ENCODE assay signal across 1 cellular context in the genomic region with DNA sequence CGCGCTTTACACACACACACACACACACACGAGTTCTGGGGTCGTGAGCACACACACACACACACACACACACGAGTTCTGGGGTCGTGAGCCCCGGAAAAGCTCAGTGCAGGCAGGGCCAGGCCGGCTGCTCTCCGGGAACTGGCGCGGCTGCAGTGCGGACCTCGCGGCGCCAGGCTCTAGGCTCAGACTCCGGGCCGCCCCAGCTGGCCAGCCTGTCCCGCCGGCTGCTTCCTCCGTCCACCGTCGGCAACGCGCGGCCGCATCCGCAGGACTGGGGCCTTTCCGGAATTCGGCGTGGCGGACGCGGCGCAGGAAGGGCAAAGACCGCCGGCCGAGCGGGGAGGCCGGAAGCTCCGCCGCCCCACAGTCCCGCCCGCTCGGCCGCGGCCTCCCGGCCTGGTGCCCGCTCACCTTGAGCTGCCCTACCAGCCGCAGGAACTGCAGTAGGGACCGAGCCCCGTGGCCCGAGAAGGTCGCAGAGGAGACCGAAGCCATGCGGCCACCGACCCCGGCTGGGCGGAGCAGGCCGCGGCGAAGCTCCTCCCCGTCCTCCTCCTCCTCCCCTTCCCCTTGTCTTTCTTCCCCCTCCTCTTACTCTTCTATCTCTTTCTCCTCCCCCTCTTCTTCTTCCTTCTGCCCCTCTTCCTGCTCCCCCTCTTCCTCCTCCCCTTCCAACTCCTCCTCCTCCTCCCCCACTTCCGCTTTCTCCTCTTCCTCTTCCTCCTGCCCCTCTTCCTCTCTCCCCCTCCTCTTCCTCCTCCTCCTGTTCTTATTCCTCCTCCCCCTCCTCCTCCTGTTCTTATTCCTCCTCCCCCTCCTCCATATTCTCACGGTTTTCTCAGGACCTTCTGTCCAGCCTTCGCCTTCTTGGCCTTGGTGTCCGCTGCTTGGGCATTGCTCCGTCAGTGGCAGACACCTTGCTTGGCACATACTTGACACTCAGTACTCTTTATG.
TF ChIP-seq lines count a peak whose summit lies in the region.

A gene with protein sequence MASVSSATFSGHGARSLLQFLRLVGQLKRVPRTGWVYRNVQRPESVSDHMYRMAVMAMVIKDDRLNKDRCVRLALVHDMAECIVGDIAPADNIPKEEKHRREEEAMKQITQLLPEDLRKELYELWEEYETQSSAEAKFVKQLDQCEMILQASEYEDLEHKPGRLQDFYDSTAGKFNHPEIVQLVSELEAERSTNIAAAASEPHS (minus strand): TSS at position 533 of the 957 bp plus-strand sequence. CDS start 35 bp downstream, at position 498.

TF ChIP-seq in HepG2, 621 proteins besides CTCF, POLR2A, EP300 and RAD21 (continued from another document and continues in another):
- TF ChIP-seq, protein P1, sequence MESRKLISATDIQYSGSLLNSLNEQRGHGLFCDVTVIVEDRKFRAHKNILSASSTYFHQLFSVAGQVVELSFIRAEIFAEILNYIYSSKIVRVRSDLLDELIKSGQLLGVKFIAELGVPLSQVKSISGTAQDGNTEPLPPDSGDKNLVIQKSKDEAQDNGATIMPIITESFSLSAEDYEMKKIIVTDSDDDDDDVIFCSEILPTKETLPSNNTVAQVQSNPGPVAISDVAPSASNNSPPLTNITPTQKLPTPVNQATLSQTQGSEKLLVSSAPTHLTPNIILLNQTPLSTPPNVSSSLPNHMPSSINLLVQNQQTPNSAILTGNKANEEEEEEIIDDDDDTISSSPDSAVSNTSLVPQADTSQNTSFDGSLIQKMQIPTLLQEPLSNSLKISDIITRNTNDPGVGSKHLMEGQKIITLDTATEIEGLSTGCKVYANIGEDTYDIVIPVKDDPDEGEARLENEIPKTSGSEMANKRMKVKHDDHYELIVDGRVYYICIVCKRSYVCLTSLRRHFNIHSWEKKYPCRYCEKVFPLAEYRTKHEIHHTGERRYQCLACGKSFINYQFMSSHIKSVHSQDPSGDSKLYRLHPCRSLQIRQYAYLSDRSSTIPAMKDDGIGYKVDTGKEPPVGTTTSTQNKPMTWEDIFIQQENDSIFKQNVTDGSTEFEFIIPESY (CRISPR knock-in tag; IDR thresholded peaks at IDR 0.05): peak; percentile 50; the same call in 1 of the 2 replicates
- TF ChIP-seq, protein P2, sequence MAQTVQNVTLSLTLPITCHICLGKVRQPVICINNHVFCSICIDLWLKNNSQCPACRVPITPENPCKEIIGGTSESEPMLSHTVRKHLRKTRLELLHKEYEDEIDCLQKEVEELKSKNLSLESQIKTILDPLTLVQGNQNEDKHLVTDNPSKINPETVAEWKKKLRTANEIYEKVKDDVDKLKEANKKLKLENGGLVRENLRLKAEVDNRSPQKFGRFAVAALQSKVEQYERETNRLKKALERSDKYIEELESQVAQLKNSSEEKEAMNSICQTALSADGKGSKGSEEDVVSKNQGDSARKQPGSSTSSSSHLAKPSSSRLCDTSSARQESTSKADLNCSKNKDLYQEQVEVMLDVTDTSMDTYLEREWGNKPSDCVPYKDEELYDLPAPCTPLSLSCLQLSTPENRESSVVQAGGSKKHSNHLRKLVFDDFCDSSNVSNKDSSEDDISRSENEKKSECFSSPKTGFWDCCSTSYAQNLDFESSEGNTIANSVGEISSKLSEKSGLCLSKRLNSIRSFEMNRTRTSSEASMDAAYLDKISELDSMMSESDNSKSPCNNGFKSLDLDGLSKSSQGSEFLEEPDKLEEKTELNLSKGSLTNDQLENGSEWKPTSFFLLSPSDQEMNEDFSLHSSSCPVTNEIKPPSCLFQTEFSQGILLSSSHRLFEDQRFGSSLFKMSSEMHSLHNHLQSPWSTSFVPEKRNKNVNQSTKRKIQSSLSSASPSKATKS (CRISPR knock-in tag; IDR thresholded peaks at IDR 0.05): no peak; the same call in 1 of the 2 replicates
- TF ChIP-seq ZNF510 (CRISPR knock-in tag; IDR thresholded peaks at IDR 0.05; ENCODE audit: low read depth): peak; percentile 92; the same call in 1 of the 2 replicates
- peak; percentile 68; the same call in 1 of the 2 replicates for TF ChIP-seq ZBTB20 (CRISPR knock-in tag; IDR thresholded peaks at IDR 0.05; ENCODE audit: borderline replicate concordance, low read depth)
- TF ChIP-seq ESRRA (CRISPR knock-in tag; IDR thresholded peaks at IDR 0.05; ENCODE audit: low read depth): peak; percentile 97
- peak; percentile 97 for TF ChIP-seq EED (CRISPR knock-in tag; IDR thresholded peaks at IDR 0.05)
- peak; percentile 91; the same call in 1 of the 2 replicates for TF ChIP-seq ZNF75D (CRISPR knock-in tag; IDR thresholded peaks at IDR 0.05; ENCODE audit: borderline replicate concordance)
- TF ChIP-seq ZC3H4 (CRISPR knock-in tag; IDR thresholded peaks at IDR 0.05; ENCODE audit: borderline replicate concordance): no peak
- peak; percentile 50; the same call in 1 of the 2 replicates for TF ChIP-seq ZSCAN9 (CRISPR knock-in tag; IDR thresholded peaks at IDR 0.05; ENCODE audit: borderline replicate concordance)
- TF ChIP-seq MTA1 (CRISPR knock-in tag; IDR thresholded peaks at IDR 0.05; ENCODE audit: borderline replicate concordance): peak; percentile 96
- TF ChIP-seq SMAD3 (CRISPR knock-in tag; IDR thresholded peaks at IDR 0.05): no peak
- TF ChIP-seq, protein P3, sequence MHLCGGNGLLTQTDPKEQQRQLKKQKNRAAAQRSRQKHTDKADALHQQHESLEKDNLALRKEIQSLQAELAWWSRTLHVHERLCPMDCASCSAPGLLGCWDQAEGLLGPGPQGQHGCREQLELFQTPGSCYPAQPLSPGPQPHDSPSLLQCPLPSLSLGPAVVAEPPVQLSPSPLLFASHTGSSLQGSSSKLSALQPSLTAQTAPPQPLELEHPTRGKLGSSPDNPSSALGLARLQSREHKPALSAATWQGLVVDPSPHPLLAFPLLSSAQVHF (CRISPR knock-in tag; IDR thresholded peaks at IDR 0.05): no peak
- TF ChIP-seq ZNF709 (CRISPR knock-in tag; IDR thresholded peaks at IDR 0.05): peak; percentile 99
- TF ChIP-seq, protein P4, sequence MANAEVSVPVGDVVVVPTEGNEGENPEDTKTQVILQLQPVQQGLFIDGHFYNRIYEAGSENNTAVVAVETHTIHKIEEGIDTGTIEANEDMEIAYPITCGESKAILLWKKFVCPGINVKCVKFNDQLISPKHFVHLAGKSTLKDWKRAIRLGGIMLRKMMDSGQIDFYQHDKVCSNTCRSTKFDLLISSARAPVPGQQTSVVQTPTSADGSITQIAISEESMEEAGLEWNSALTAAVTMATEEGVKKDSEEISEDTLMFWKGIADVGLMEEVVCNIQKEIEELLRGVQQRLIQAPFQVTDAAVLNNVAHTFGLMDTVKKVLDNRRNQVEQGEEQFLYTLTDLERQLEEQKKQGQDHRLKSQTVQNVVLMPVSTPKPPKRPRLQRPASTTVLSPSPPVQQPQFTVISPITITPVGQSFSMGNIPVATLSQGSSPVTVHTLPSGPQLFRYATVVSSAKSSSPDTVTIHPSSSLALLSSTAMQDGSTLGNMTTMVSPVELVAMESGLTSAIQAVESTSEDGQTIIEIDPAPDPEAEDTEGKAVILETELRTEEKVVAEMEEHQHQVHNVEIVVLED (CRISPR knock-in tag; IDR thresholded peaks at IDR 0.05; ENCODE audit: borderline replicate concordance): peak; percentile 86
- peak; percentile 96 for TF ChIP-seq ZIK1 (CRISPR knock-in tag; IDR thresholded peaks at IDR 0.05; ENCODE audit: borderline replicate concordance, low read depth)
- TF ChIP-seq, protein P5, sequence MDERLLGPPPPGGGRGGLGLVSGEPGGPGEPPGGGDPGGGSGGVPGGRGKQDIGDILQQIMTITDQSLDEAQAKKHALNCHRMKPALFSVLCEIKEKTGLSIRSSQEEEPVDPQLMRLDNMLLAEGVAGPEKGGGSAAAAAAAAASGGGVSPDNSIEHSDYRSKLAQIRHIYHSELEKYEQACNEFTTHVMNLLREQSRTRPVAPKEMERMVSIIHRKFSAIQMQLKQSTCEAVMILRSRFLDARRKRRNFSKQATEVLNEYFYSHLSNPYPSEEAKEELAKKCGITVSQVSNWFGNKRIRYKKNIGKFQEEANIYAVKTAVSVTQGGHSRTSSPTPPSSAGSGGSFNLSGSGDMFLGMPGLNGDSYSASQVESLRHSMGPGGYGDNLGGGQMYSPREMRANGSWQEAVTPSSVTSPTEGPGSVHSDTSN (CRISPR knock-in tag; IDR thresholded peaks at IDR 0.05): no peak
- TF ChIP-seq POLR2G (IDR thresholded peaks at IDR 0.05; ENCODE audit: low read depth, low read length): peak; percentile 95
- TF ChIP-seq, protein P6, sequence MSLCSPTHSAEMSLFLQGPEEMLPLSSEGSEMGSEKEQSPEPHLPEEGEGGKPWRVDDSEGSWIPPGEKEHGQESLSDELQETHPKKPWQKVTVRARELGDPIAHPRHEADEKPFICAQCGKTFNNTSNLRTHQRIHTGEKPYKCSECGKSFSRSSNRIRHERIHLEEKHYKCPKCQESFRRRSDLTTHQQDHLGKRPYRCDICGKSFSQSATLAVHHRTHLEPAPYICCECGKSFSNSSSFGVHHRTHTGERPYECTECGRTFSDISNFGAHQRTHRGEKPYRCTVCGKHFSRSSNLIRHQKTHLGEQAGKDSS (CRISPR knock-in tag; IDR thresholded peaks at IDR 0.05; ENCODE audit: borderline replicate concordance, low read depth): peak; percentile 99
- peak; percentile 96 for TF ChIP-seq ZNF430 (CRISPR knock-in tag; IDR thresholded peaks at IDR 0.05)
- TF ChIP-seq BRD4 (CRISPR knock-in tag; IDR thresholded peaks at IDR 0.05): peak; percentile 99
- TF ChIP-seq PRPF4 (IDR thresholded peaks at IDR 0.05; ENCODE audit: low read depth, low read length, poor library complexity, severe bottlenecking): no peak
- TF ChIP-seq, protein P7, sequence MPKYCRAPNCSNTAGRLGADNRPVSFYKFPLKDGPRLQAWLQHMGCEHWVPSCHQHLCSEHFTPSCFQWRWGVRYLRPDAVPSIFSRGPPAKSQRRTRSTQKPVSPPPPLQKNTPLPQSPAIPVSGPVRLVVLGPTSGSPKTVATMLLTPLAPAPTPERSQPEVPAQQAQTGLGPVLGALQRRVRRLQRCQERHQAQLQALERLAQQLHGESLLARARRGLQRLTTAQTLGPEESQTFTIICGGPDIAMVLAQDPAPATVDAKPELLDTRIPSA (CRISPR knock-in tag; IDR thresholded peaks at IDR 0.05; ENCODE audit: borderline replicate concordance): peak; percentile 97
- TF ChIP-seq, protein P8, sequence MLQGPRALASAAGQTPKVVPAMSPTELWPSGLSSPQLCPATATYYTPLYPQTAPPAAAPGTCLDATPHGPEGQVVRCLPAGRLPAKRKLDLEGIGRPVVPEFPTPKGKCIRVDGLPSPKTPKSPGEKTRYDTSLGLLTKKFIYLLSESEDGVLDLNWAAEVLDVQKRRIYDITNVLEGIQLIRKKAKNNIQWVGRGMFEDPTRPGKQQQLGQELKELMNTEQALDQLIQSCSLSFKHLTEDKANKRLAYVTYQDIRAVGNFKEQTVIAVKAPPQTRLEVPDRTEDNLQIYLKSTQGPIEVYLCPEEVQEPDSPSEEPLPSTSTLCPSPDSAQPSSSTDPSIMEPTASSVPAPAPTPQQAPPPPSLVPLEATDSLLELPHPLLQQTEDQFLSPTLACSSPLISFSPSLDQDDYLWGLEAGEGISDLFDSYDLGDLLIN (CRISPR knock-in tag; IDR thresholded peaks at IDR 0.05; ENCODE audit: borderline replicate concordance): 0 out of 2 replicates have a peak, but pooled peaks have one; percentile 43
- TF ChIP-seq, protein P9, sequence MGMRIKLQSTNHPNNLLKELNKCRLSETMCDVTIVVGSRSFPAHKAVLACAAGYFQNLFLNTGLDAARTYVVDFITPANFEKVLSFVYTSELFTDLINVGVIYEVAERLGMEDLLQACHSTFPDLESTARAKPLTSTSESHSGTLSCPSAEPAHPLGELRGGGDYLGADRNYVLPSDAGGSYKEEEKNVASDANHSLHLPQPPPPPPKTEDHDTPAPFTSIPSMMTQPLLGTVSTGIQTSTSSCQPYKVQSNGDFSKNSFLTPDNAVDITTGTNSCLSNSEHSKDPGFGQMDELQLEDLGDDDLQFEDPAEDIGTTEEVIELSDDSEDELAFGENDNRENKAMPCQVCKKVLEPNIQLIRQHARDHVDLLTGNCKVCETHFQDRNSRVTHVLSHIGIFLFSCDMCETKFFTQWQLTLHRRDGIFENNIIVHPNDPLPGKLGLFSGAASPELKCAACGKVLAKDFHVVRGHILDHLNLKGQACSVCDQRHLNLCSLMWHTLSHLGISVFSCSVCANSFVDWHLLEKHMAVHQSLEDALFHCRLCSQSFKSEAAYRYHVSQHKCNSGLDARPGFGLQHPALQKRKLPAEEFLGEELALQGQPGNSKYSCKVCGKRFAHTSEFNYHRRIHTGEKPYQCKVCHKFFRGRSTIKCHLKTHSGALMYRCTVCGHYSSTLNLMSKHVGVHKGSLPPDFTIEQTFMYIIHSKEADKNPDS (CRISPR knock-in tag; IDR thresholded peaks at IDR 0.05): 0 out of 2 replicates have a peak, but pooled peaks have one; percentile 76
- TF ChIP-seq ZNF326 (CRISPR knock-in tag; IDR thresholded peaks at IDR 0.05; ENCODE audit: borderline replicate concordance): 0 out of 2 replicates have a peak, but pooled peaks have one; percentile 31
- TF ChIP-seq, protein P10, sequence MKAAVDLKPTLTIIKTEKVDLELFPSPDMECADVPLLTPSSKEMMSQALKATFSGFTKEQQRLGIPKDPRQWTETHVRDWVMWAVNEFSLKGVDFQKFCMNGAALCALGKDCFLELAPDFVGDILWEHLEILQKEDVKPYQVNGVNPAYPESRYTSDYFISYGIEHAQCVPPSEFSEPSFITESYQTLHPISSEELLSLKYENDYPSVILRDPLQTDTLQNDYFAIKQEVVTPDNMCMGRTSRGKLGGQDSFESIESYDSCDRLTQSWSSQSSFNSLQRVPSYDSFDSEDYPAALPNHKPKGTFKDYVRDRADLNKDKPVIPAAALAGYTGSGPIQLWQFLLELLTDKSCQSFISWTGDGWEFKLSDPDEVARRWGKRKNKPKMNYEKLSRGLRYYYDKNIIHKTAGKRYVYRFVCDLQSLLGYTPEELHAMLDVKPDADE (CRISPR knock-in tag; IDR thresholded peaks at IDR 0.05): peak; percentile 97
- peak; percentile 97 for TF ChIP-seq HES4 (CRISPR knock-in tag; IDR thresholded peaks at IDR 0.05; ENCODE audit: borderline replicate concordance)
- peak; percentile 61; the same call in 1 of the 2 replicates for TF ChIP-seq HNF4G (IDR thresholded peaks at IDR 0.05; ENCODE audit: borderline replicate concordance, low read depth, low read length)
- peak; percentile 89; the same call in 1 of the 2 replicates for TF ChIP-seq HNF4G (CRISPR knock-in tag; IDR thresholded peaks at IDR 0.05; ENCODE audit: borderline replicate concordance, low read depth)
- peak; percentile 64; the same call in 1 of the 2 replicates for TF ChIP-seq TOE1 (CRISPR knock-in tag; IDR thresholded peaks at IDR 0.05)
- peak; percentile 96 for TF ChIP-seq ZNF776 (CRISPR knock-in tag; IDR thresholded peaks at IDR 0.05)
- TF ChIP-seq, protein P11, sequence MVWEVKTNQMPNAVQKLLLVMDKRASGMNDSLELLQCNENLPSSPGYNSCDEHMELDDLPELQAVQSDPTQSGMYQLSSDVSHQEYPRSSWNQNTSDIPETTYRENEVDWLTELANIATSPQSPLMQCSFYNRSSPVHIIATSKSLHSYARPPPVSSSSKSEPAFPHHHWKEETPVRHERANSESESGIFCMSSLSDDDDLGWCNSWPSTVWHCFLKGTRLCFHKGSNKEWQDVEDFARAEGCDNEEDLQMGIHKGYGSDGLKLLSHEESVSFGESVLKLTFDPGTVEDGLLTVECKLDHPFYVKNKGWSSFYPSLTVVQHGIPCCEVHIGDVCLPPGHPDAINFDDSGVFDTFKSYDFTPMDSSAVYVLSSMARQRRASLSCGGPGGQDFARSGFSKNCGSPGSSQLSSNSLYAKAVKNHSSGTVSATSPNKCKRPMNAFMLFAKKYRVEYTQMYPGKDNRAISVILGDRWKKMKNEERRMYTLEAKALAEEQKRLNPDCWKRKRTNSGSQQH (CRISPR knock-in tag; IDR thresholded peaks at IDR 0.05; ENCODE audit: low read depth): no peak
- TF ChIP-seq, protein P12, sequence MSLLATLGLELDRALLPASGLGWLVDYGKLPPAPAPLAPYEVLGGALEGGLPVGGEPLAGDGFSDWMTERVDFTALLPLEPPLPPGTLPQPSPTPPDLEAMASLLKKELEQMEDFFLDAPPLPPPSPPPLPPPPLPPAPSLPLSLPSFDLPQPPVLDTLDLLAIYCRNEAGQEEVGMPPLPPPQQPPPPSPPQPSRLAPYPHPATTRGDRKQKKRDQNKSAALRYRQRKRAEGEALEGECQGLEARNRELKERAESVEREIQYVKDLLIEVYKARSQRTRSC (CRISPR knock-in tag; IDR thresholded peaks at IDR 0.05; ENCODE audit: low read depth): peak; percentile 92
